In the genomic region with DNA sequence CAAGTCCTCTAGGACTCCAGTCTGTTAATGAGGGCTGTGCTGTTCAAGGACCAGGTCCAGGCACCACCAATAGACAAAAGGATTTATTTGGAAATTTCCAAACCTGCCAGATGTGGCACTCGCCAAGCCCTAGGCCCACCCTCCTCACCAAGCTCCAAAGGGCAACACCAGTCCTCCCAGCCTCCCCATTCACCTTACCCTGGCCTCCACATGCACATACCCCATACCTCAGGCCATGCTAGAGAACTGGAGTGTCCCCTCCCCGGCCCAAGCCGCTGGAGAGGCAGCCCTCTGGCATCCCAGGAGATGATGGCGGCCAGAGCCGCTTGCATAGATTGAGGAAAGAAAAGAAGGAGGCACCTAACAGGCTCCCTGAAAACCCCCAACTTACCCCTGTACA, we compare ENCODE assay signal across 19 cellular contexts. TPM values are rescaled to one million over a fixed set of nuclear protein-coding genes. Genes with fewer than 3 reads are reported as not detected.
A peak's percentile ranks its signal among the peaks of the same experiment; 100 is the strongest.
DNase-seq lines count a peak whose midpoint lies in the region; ATAC-seq and TF ChIP-seq lines count a peak whose summit lies in the region.
"Had no signal": no experiment of that assay in that cellular context is flagged by ENCODE, and none has a peak within 500 bp of the region (broad histone marks: within the 10 kb centered on the region; RNA-seq: fewer than 3 reads in every experiment).

No MANE protein-coding gene starts in this region.

- no CpG with 5 or more reads among the region's 5 CpGs for WGBS in H9 (ENCODE audit: extremely low coverage, insufficient read length, low lambda C conversion rate)

- H3K9me3 ChIP-seq in H9 (ENCODE audit: control insufficient read depth, low read depth, low read length) (no peaks in the 10 kb centered on the region), ascending aorta (no peaks in the 10 kb centered on the region)
- H3K9me3 ChIP-seq in naive thymus-derived CD4-positive, alpha-beta T cell (ENCODE audit: control insufficient read depth in 2 of 3, low read length in 3 of 3), result no peaks in the 10 kb centered on the region
- H3K9me3 ChIP-seq: left lung, SJCRH30, testis had no signal

- H3K27me3 ChIP-seq in H9 (ENCODE audit: insufficient read depth, low read length) (no peaks in the 10 kb centered on the region), ascending aorta (no peaks in the 10 kb centered on the region)
- H3K27me3 ChIP-seq in naive thymus-derived CD4-positive, alpha-beta T cell (ENCODE audit: control insufficient read depth in 2 of 2, insufficient read depth in 2 of 2, low read length in 2 of 2), result no peaks in the 10 kb centered on the region
- H3K27me3 ChIP-seq: left lung, SJCRH30, testis had no signal

- no peak for ATAC-seq in activated T-cell treated with anti-CD3 and anti-CD28 coated beads, Interleukin-2, amount 50 U/mL, for 72 hours (replicated peaks in 1 of 2)
- ATAC-seq in activated T-cell treated with anti-CD3 and anti-CD28 coated beads, Interleukin-2, amount 50 U/mL, for 4 hours, result no peak
- no peak for ATAC-seq in activated naive CD4-positive, alpha-beta T cell treated with anti-CD3 and anti-CD28 coated beads, Interleukin-2, amount 50 U/mL, for 72 hours
- ATAC-seq in naive thymus-derived CD4-positive, alpha-beta T cell, result no peak
- ATAC-seq in HG02623 (IDR thresholded peaks at IDR 0.05; ENCODE audit: unreplicated experiment) (no peak), GM18858 (IDR thresholded peaks at IDR 0.05; ENCODE audit: unreplicated experiment) (no peak)
- ATAC-seq: left lung had no signal

- no peaks in the 10 kb centered on the region for H3K9me3 Mint-ChIP-seq in activated T-cell treated with anti-CD3 and anti-CD28 coated beads, Interleukin-2, amount 50 U/mL, for 72 hours
- no peaks in the 10 kb centered on the region for H3K9me3 Mint-ChIP-seq in activated T-cell treated with anti-CD3 and anti-CD28 coated beads, Interleukin-2, amount 50 U/mL, for 4 hours
- no peaks in the 10 kb centered on the region; a peak in 1 of 5 replicates for H3K9me3 Mint-ChIP-seq in H9
- no peaks in the 10 kb centered on the region for H3K9me3 Mint-ChIP-seq in activated naive CD4-positive, alpha-beta T cell treated with anti-CD3 and anti-CD28 coated beads, Interleukin-2, amount 50 U/mL, for 72 hours
- H3K9me3 Mint-ChIP-seq in naive thymus-derived CD4-positive, alpha-beta T cell, result no peaks in the 10 kb centered on the region
- H3K9me3 Mint-ChIP-seq: WTC11 had no signal

- no peak overlapping the region for H2AFZ ChIP-seq in H9 (ENCODE audit: low read length)

- H3K23ac ChIP-seq in H9 (ENCODE audit: insufficient read length, low read depth, low read length), result no peak overlapping the region

- no peak overlapping the region for H2BK12ac ChIP-seq in H9 (ENCODE audit: insufficient read length, low read depth, low read length)

- H3K4me1 Mint-ChIP-seq in activated T-cell treated with anti-CD3 and anti-CD28 coated beads, Interleukin-2, amount 50 U/mL, for 72 hours (ENCODE audit: low read depth), result peaks cover 62% of the 10 kb centered on the region
- H3K4me1 Mint-ChIP-seq in activated T-cell treated with anti-CD3 and anti-CD28 coated beads, Interleukin-2, amount 50 U/mL, for 4 hours (ENCODE audit: low read depth), result peaks cover 60% of the 10 kb centered on the region
- peaks cover 9 to 14% of the 10 kb centered on the region in 2 experiments for H3K4me1 Mint-ChIP-seq in H9
- peaks cover 37 to 82% (median 72%) of the 10 kb centered on the region in 7 donors for H3K4me1 Mint-ChIP-seq in naive thymus-derived CD4-positive, alpha-beta T cell

- H3K4me2 ChIP-seq in H9 (ENCODE audit: insufficient read depth, insufficient read length, low read length), result no peak overlapping the region

- no peak overlapping the region for H2AK5ac ChIP-seq in H9 (ENCODE audit: insufficient read length, low read length)

- H3K27me3 Mint-ChIP-seq in activated T-cell treated with anti-CD3 and anti-CD28 coated beads, Interleukin-2, amount 50 U/mL, for 72 hours (ENCODE audit: low read depth), result no peaks in the 10 kb centered on the region
- no peaks in the 10 kb centered on the region for H3K27me3 Mint-ChIP-seq in activated T-cell treated with anti-CD3 and anti-CD28 coated beads, Interleukin-2, amount 50 U/mL, for 4 hours (ENCODE audit: low read depth)
- H3K27me3 Mint-ChIP-seq in H9 (ENCODE audit: low read depth), result no peaks in the 10 kb centered on the region
- H3K27me3 Mint-ChIP-seq in naive thymus-derived CD4-positive, alpha-beta T cell, result no peaks in the 10 kb centered on the region

- no peak overlapping the region for H3K18ac ChIP-seq in H9 (ENCODE audit: insufficient read length, low read depth, low read length)

- no peak overlapping the region for H3K4me3 Mint-ChIP-seq in activated T-cell treated with anti-CD3 and anti-CD28 coated beads, Interleukin-2, amount 50 U/mL, for 72 hours
- no peak overlapping the region for H3K4me3 Mint-ChIP-seq in activated T-cell treated with anti-CD3 and anti-CD28 coated beads, Interleukin-2, amount 50 U/mL, for 4 hours
- H3K4me3 Mint-ChIP-seq in H9, result no peak overlapping the region
- H3K4me3 Mint-ChIP-seq in naive thymus-derived CD4-positive, alpha-beta T cell, result peak overlapping the region in 8 of 10 donors; percentile 29 to 93 (median 54)
- H3K4me3 Mint-ChIP-seq: WTC11 had no signal

- H2BK120ac ChIP-seq in H9 (ENCODE audit: low read depth, low read length, poor library complexity, severe bottlenecking), result no peak overlapping the region

- TF ChIP-seq CTCF in H9 (conservative IDR thresholded peaks at IDR 0.05), result no peak
- TF ChIP-seq CTCF in ascending aorta (IDR thresholded peaks at IDR 0.05), result no peak

- no peak overlapping the region for H3K9ac ChIP-seq in H9 (ENCODE audit: extremely low read depth, insufficient read length, low read length)

- H2BK5ac ChIP-seq in H9 (ENCODE audit: insufficient read length, low read length), result no peak overlapping the region

- H3K4me3 ChIP-seq in naive thymus-derived CD4-positive, alpha-beta T cell (ENCODE audit: low read length), result no peak overlapping the region
- H3K4me3 ChIP-seq in ascending aorta, result no peak overlapping the region
- H3K4me3 ChIP-seq: left lung, SJCRH30, testis had no signal

- H3K27ac Mint-ChIP-seq in activated T-cell treated with anti-CD3 and anti-CD28 coated beads, Interleukin-2, amount 50 U/mL, for 72 hours, result peak overlapping the region; percentile 87
- H3K27ac Mint-ChIP-seq in H9, result peak overlapping the region; percentile 82 to 87 (median 85); a peak in 4 of 7 replicates
- H3K27ac Mint-ChIP-seq in activated naive CD4-positive, alpha-beta T cell treated with anti-CD3 and anti-CD28 coated beads, Interleukin-2, amount 50 U/mL, for 72 hours, result peak overlapping the region; percentile 84 to 89
- peak overlapping the region; percentile 19 to 100 (median 85) for H3K27ac Mint-ChIP-seq in naive thymus-derived CD4-positive, alpha-beta T cell
- H3K27ac Mint-ChIP-seq: WTC11 had no signal

- H3K56ac ChIP-seq in H9 (ENCODE audit: insufficient read length, low read depth, low read length), result no peak overlapping the region

- H3K36me3 ChIP-seq in naive thymus-derived CD4-positive, alpha-beta T cell (ENCODE audit: control insufficient read depth in 2 of 3, insufficient read depth in 3 of 3, low read length in 3 of 3), result peaks cover 17 to 85% (median 18%) of the 10 kb centered on the region in 3 experiments
- H3K36me3 ChIP-seq in ascending aorta, result peaks cover 76 to 79% of the 10 kb centered on the region in 2 donors

- H3K14ac ChIP-seq in H9 (ENCODE audit: insufficient read depth, low read length), result no peak overlapping the region

- peaks cover 6% of the 10 kb centered on the region; the same call in 1 of the 2 replicates for H3K79me2 ChIP-seq in H9 (ENCODE audit: insufficient read depth, low read length)

- H4K91ac ChIP-seq in H9 (ENCODE audit: insufficient read length, low read depth, low read length), result no peak overlapping the region

- no peak overlapping the region for H2BK20ac ChIP-seq in H9 (ENCODE audit: low read depth, low read length, poor library complexity, severe bottlenecking)

- DNase-seq in activated T-cell treated with anti-CD3 and anti-CD28 coated beads, Interleukin-2, amount 50 U/mL, for 72 hours, result no peak
- no peak for DNase-seq in activated T-cell treated with anti-CD3 and anti-CD28 coated beads, Interleukin-2, amount 50 U/mL, for 4 hours
- DNase-seq in H9 (no peak), ascending aorta (ENCODE audit: low spot score in 2 of 2) (no peak)
- DNase-seq in activated naive CD4-positive, alpha-beta T cell treated with anti-CD3 and anti-CD28 coated beads, Interleukin-2, amount 50 U/mL, for 72 hours (ENCODE audit: low spot score in 2 of 2), result no peak
- no peak for DNase-seq in naive thymus-derived CD4-positive, alpha-beta T cell
- DNase-seq: left lung; NCI-H774; nucleus accumbens; OCI-M1; retina; SJCRH30; stimulated activated CD4-positive, alpha-beta T cell treated with anti-CD3 and anti-CD28 coated beads, Interleukin-12 subunit alpha, Interleukin-12 subunit beta, amount 100 ng/mL, for 4 hours; testis had no signal

- H4K8ac ChIP-seq in H9 (replicated peaks; ENCODE audit: insufficient read length, low read depth, low read length), result no peak overlapping the region

- no peak overlapping the region for H2BK15ac ChIP-seq in H9 (ENCODE audit: low read depth, low read length)

- no peak overlapping the region for H3T11ph ChIP-seq in H9 (ENCODE audit: low read length)

- no peak overlapping the region for H4K5ac ChIP-seq in H9 (ENCODE audit: insufficient read length, low read depth, low read length)

- no peak overlapping the region for H3K4ac ChIP-seq in H9 (ENCODE audit: low read depth, low read length)

- H3K27ac ChIP-seq in H9 (ENCODE audit: insufficient read length, low read depth, low read length) (no peak overlapping the region), ascending aorta (no peak overlapping the region)
- peak overlapping the region; percentile 43 for H3K27ac ChIP-seq in naive thymus-derived CD4-positive, alpha-beta T cell (ENCODE audit: low read depth, low read length)
- H3K27ac ChIP-seq: left lung, SJCRH30, testis had no signal

- H4K20me1 ChIP-seq in H9 (ENCODE audit: control insufficient read depth, insufficient read depth, insufficient read length), result peaks cover 2% of the 10 kb centered on the region

- H3K36me3 Mint-ChIP-seq in activated T-cell treated with anti-CD3 and anti-CD28 coated beads, Interleukin-2, amount 50 U/mL, for 72 hours (ENCODE audit: insufficient read depth in 2 of 2), result peaks cover 2 to 31% of the 10 kb centered on the region in 2 donors
- peaks cover 55% of the 10 kb centered on the region for H3K36me3 Mint-ChIP-seq in activated T-cell treated with anti-CD3 and anti-CD28 coated beads, Interleukin-2, amount 50 U/mL, for 4 hours (ENCODE audit: insufficient read depth)
- H3K36me3 Mint-ChIP-seq in H9 (ENCODE audit: insufficient read depth in 1 of 3, low read depth in 3 of 3), result peaks cover 61 to 93% (median 83%) of the 10 kb centered on the region in 3 experiments
- peaks cover 49 to 55% of the 10 kb centered on the region in 2 donors for H3K36me3 Mint-ChIP-seq in activated naive CD4-positive, alpha-beta T cell treated with anti-CD3 and anti-CD28 coated beads, Interleukin-2, amount 50 U/mL, for 72 hours
- H3K36me3 Mint-ChIP-seq in naive thymus-derived CD4-positive, alpha-beta T cell, result peaks cover 9 to 51% (median 26%) of the 10 kb centered on the region in 5 donors

- peaks cover 6% of the 10 kb centered on the region for H3K23me2 ChIP-seq in H9 (ENCODE audit: insufficient read length, low read depth, low read length, poor library complexity, severe bottlenecking)

- intact Hi-C loops in naive thymus-derived CD4-positive, alpha-beta T cell (cut with micrococcal nuclease), result loop anchor here in 1 of 2 donors (1.0 kb wide), 1 partner anchor 11 kb away; no protein-coding TSS in a partner anchor
- intact Hi-C loops in ascending aorta (cut with DNase I), result no loop called here

- peaks cover 3% of the 10 kb centered on the region for H3K79me1 ChIP-seq in H9 (ENCODE audit: insufficient read depth, low read depth, low read length, poor library complexity, severe bottlenecking)

- no peaks in the 10 kb centered on the region for H3K4me1 ChIP-seq in H9 (ENCODE audit: insufficient read depth, low read length)
- H3K4me1 ChIP-seq in naive thymus-derived CD4-positive, alpha-beta T cell (ENCODE audit: control insufficient read depth in 2 of 2, insufficient read depth in 2 of 2, low read length in 2 of 2), result peaks cover 21 to 40% of the 10 kb centered on the region in 2 donors
- peaks cover 10 to 14% of the 10 kb centered on the region in 2 donors for H3K4me1 ChIP-seq in ascending aorta
- H3K4me1 ChIP-seq: SJCRH30 had no signal

- POLR2A ChIA-PET in naive thymus-derived CD4-positive, alpha-beta T cell (lab: Charles Lee), result interaction anchor here (0.9 to 11.6 kb wide), 6 partner anchors 11 to 137 kb away, joined by 3 to 204 read pairs (median 5); partner anchors contain the start of genes CCDC47, DDX42 and SMARCD2

- CTCF ChIA-PET in naive thymus-derived CD4-positive, alpha-beta T cell (lab: Charles Lee), result interaction anchor here (1.2 kb wide), 1 partner anchor 196 kb away, joined by 3 read pairs; no protein-coding TSS in a partner anchor

RNA-seq across cellular contexts. Expression of gene FTSJ3, which starts 4.6 kb away (rescaled TPM):
- 10 to 100 TPM; 36.0 to 42.3 TPM for total RNA-seq in activated T-cell treated with anti-CD3 and anti-CD28 coated beads, Interleukin-2, amount 50 U/mL, for 72 hours
- total RNA-seq in activated T-cell treated with anti-CD3 and anti-CD28 coated beads, Interleukin-2, amount 50 U/mL, for 4 hours, result 100 to 1,000 TPM; 123 to 169 (median 157) TPM
- 77.5 and 80.3 TPM in 2 replicates for total RNA-seq in H9 (2021)
- total RNA-seq in activated naive CD4-positive, alpha-beta T cell treated with anti-CD3 and anti-CD28 coated beads, Interleukin-2, amount 50 U/mL, for 72 hours, result 10 to 100 TPM; 47.0 to 55.8 TPM
- 10 to 100 TPM; 38.1 to 66.2 (median 55.8) TPM for total RNA-seq in naive thymus-derived CD4-positive, alpha-beta T cell
- polyA plus RNA-seq in naive thymus-derived CD4-positive, alpha-beta T cell, result 10 to 100 TPM; 22.1 to 44.4 TPM
- 18.2 TPM for total RNA-seq in ascending aorta

RNA-seq across cellular contexts. Expression of gene PSMC5, which starts 4.8 kb away (rescaled TPM):
- 100 to 1,000 TPM; 144 to 161 TPM for total RNA-seq in activated T-cell treated with anti-CD3 and anti-CD28 coated beads, Interleukin-2, amount 50 U/mL, for 72 hours
- total RNA-seq in activated T-cell treated with anti-CD3 and anti-CD28 coated beads, Interleukin-2, amount 50 U/mL, for 4 hours, result 100 to 1,000 TPM; 272 to 298 (median 280) TPM
- 178 and 183 TPM in 2 replicates for total RNA-seq in H9 (2021)
- total RNA-seq in activated naive CD4-positive, alpha-beta T cell treated with anti-CD3 and anti-CD28 coated beads, Interleukin-2, amount 50 U/mL, for 72 hours, result 100 to 1,000 TPM; 129 to 137 TPM
- total RNA-seq in naive thymus-derived CD4-positive, alpha-beta T cell, result 100 to 1,000 TPM in 3 of 5 experiments, 10 to 100 TPM in 2; 68.4 to 153 (median 105) TPM
- 100 to 1,000 TPM; 153 to 162 TPM for polyA plus RNA-seq in naive thymus-derived CD4-positive, alpha-beta T cell
- 83.7 TPM for total RNA-seq in ascending aorta

RNA-seq across cellular contexts. Expression of gene SMARCD2, which starts 10.5 kb away (rescaled TPM):
- 100 to 1,000 TPM; 103 to 121 TPM for total RNA-seq in activated T-cell treated with anti-CD3 and anti-CD28 coated beads, Interleukin-2, amount 50 U/mL, for 72 hours
- 10 to 100 TPM; 81.4 to 87.9 (median 83.8) TPM for total RNA-seq in activated T-cell treated with anti-CD3 and anti-CD28 coated beads, Interleukin-2, amount 50 U/mL, for 4 hours
- total RNA-seq in H9 (2021) (68.9 and 71.4 TPM in 2 replicates), ascending aorta (78.0 TPM)
- total RNA-seq in activated naive CD4-positive, alpha-beta T cell treated with anti-CD3 and anti-CD28 coated beads, Interleukin-2, amount 50 U/mL, for 72 hours, result 100 to 1,000 TPM in 1 of 2 donors, 10 to 100 TPM in 1; 90.3 to 113 TPM
- 100 to 1,000 TPM; 102 to 148 (median 109) TPM for total RNA-seq in naive thymus-derived CD4-positive, alpha-beta T cell
- 100 to 1,000 TPM in 1 of 2 donors, 10 to 100 TPM in 1; 61.5 to 112 TPM for polyA plus RNA-seq in naive thymus-derived CD4-positive, alpha-beta T cell

RNA-seq across cellular contexts. Expression of gene CSH2, which starts 41.5 kb away (rescaled TPM):
- not detected for total RNA-seq in activated T-cell treated with anti-CD3 and anti-CD28 coated beads, Interleukin-2, amount 50 U/mL, for 72 hours
- total RNA-seq in activated T-cell treated with anti-CD3 and anti-CD28 coated beads, Interleukin-2, amount 50 U/mL, for 4 hours, result not detected
- total RNA-seq in H9 (2021), result not detected in 2 replicates
- total RNA-seq in activated naive CD4-positive, alpha-beta T cell treated with anti-CD3 and anti-CD28 coated beads, Interleukin-2, amount 50 U/mL, for 72 hours, result 1 to 10 TPM; 2.2 to 2.4 TPM
- total RNA-seq in naive thymus-derived CD4-positive, alpha-beta T cell, result 1 to 10 TPM in 2 of 5 experiments, not detected in 3; 4.2 to 5.3 TPM
- polyA plus RNA-seq in naive thymus-derived CD4-positive, alpha-beta T cell, result not detected
- total RNA-seq in ascending aorta, result not detected
- total RNA-seq: left lung; SJCRH30; T-helper 2 cell treated with Interferon-gamma antibody and Interleukin-4, amounts not matched to agents 100 ng/mL and 5 ng/mL, for 36 hours; WTC11 had no signal

RNA-seq across cellular contexts. Expression of gene GH2, which starts 49.7 kb away (rescaled TPM):
- not detected for total RNA-seq in activated T-cell treated with anti-CD3 and anti-CD28 coated beads, Interleukin-2, amount 50 U/mL, for 72 hours
- total RNA-seq in activated T-cell treated with anti-CD3 and anti-CD28 coated beads, Interleukin-2, amount 50 U/mL, for 4 hours, result not detected
- total RNA-seq in H9 (2021) (0.50 and 0.77 TPM in 2 replicates), ascending aorta (not detected)
- total RNA-seq in activated naive CD4-positive, alpha-beta T cell treated with anti-CD3 and anti-CD28 coated beads, Interleukin-2, amount 50 U/mL, for 72 hours, result not detected
- total RNA-seq in naive thymus-derived CD4-positive, alpha-beta T cell, result not detected
- not detected for polyA plus RNA-seq in naive thymus-derived CD4-positive, alpha-beta T cell
- total RNA-seq: left lung; mononuclear cell; SJCRH30; T-helper 2 cell treated with Interferon-gamma antibody and Interleukin-4, amounts not matched to agents 100 ng/mL and 5 ng/mL, for 36 hours had no signal

Comparison
In these comparisons a context has a peak if more than half of its experiments do, and no peak if none do; other contexts are left out.
1. H3K4me3 Mint-ChIP-seq: peak in naive thymus-derived CD4-positive, alpha-beta T cell (8 of 10); none in activated T-cell treated with anti-CD3 and anti-CD28 coated beads, Interleukin-2, amount 50 U/mL, for 72 hours (0 of 2), activated T-cell treated with anti-CD3 and anti-CD28 coated beads, Interleukin-2, amount 50 U/mL, for 4 hours (single experiment) and H9 (0 of 2).
2. Peak in every context shown above with its lines, with median percentiles within 50 percentile points of each other: H3K27ac Mint-ChIP-seq.